In the genomic region with DNA sequence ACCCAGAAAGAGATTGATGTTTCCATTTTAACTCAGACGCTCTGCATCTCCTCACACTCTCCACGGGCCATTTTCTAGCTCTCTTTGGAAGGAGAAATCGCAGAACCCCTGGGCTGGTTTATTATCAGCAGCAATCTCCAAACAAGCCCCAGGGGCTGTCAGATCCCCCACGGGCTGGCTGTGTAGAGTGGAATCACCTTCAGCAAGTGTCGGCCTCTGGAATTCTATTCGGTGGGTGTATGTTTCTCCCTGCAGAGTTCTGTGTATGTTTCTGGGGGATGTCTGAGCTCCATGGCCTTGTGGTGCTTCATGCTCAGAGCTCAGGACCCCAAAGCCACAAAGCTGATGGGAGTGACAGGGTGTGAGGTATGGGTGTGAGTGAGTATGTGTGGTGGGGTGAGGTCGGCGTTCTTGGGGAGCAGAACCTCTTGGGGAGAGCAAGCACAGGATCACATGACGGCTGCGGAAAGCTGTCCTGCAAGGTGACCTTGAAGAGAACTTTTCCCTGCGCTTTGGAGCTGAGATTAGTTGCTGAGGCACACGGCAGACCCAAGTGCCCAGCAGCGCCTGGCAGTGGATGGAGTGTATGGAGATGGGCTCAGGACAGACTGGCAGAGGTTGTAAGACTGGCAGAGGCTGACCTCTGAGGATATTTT, we compare ENCODE assay signal across 10 cellular contexts. TPM values are rescaled to one million over a fixed set of nuclear protein-coding genes. Genes with fewer than 3 reads are reported as not detected.
DNase-seq lines count a peak whose midpoint lies in the region; ATAC-seq and TF ChIP-seq lines count a peak whose summit lies in the region.
"Had no signal": no experiment of that assay in that cellular context is flagged by ENCODE, and none has a peak within 500 bp of the region (broad histone marks: within the 10 kb centered on the region; RNA-seq: fewer than 3 reads in every experiment).

No MANE protein-coding gene starts in this region.

- peak overlapping the region; percentile 58 for H3K4me2 ChIP-seq in skeletal muscle satellite cell (ENCODE audit: low read length)

- H3K9ac ChIP-seq in ES-I3 (ENCODE audit: low read depth, low read length) (0 out of 2 replicates have a peak overlapping the region, but pooled peaks have one; percentile 8), skeletal muscle satellite cell (ENCODE audit: low read depth, low read length) (peak overlapping the region; percentile 67)

- intact Hi-C loops in mucosa of descending colon (cut with DNase I, micrococcal nuclease) (no loop called here), posterior vena cava (cut with DNase I) (no loop called here)

- no peak for TF ChIP-seq CTCF in coronary artery (IDR thresholded peaks at IDR 0.05)
- no peak for TF ChIP-seq CTCF in mucosa of descending colon (IDR thresholded peaks at IDR 0.05)

- H3K27me3 ChIP-seq in layer of hippocampus (ENCODE audit: control insufficient read depth, insufficient read depth, low read length) (no peaks in the 10 kb centered on the region), skeletal muscle satellite cell (ENCODE audit: control insufficient read depth, insufficient read depth, low read length) (peaks cover 11% of the 10 kb centered on the region)

- H3K4me1 ChIP-seq in ES-I3 (ENCODE audit: insufficient read depth, low read length) (peaks cover 19% of the 10 kb centered on the region), skeletal muscle satellite cell (ENCODE audit: control insufficient read depth, insufficient read depth, low read length) (peaks cover 43% of the 10 kb centered on the region), mucosa of descending colon (ENCODE audit: low read depth) (no peaks in the 10 kb centered on the region)

- peak overlapping the region; percentile 55 for H3K4me3 ChIP-seq in coronary artery
- H3K4me3 ChIP-seq in skeletal muscle satellite cell (ENCODE audit: low read length): peak overlapping the region; percentile 59
- no peak overlapping the region for H3K4me3 ChIP-seq in mucosa of descending colon

- H3K36me3 ChIP-seq in ES-I3 (ENCODE audit: insufficient read depth, low read length) (no peaks in the 10 kb centered on the region), skeletal muscle satellite cell (ENCODE audit: insufficient read depth, low read length) (no peaks in the 10 kb centered on the region), mucosa of descending colon (ENCODE audit: low read depth) (no peaks in the 10 kb centered on the region)

- ATAC-seq in HG03432 (IDR thresholded peaks at IDR 0.05; ENCODE audit: unreplicated experiment) (no peak), mucosa of descending colon (no peak)

- DNase-seq in coronary artery (ENCODE audit: low spot score) (no peak), mucosa of descending colon (no peak), posterior vena cava (ENCODE audit: low spot score) (no peak), NCI-H128 (lab: John Stamatoyannopoulos, UW; ENCODE audit: unreplicated experiment) (no peak)
- DNase-seq: activated CD4-positive, alpha-beta memory T cell treated with anti-CD3 and anti-CD28 coated beads for 36 hours; activated naive CD4-positive, alpha-beta T cell treated with anti-CD3 and anti-CD28 coated beads for 36 hours had no signal

- H3K27ac ChIP-seq in coronary artery (peak overlapping the region; percentile 86 to 87), layer of hippocampus (ENCODE audit: low read depth, low read length) (peak overlapping the region; percentile 61)

- H3K9me3 ChIP-seq in ES-I3 (ENCODE audit: control insufficient read depth, insufficient read depth, low read length) (no peaks in the 10 kb centered on the region), skeletal muscle satellite cell (replicated peaks; ENCODE audit: low read length) (no peaks in the 10 kb centered on the region), mucosa of descending colon (no peaks in the 10 kb centered on the region)

RNA-seq across cellular contexts. Expression of gene ACOT11, which starts 0.5 kb away (rescaled TPM):
- total RNA-seq in skeletal muscle satellite cell (2012; rRNA removed): 1.0 and 3.5 TPM in 2 replicates
- total RNA-seq in mucosa of descending colon (100 to 1,000 TPM in 1 of 3 donors, 10 to 100 TPM in 2; 54.7 to 122 (median 62.2) TPM), posterior vena cava (10 to 100 TPM in 1 of 2 donors, 1 to 10 TPM in 1; 6.5 to 10.3 TPM)

Comparison
In these comparisons a context has a peak if more than half of its experiments do, and no peak if none do; other contexts are left out.
1. RNA of gene ACOT11, which starts 0.5 kb away (total RNA-seq): 54.7 to 122 TPM in mucosa of descending colon; 6.5 to 10.3 TPM in posterior vena cava; every median in the first group is over 4 times any median in the second.